ENCODE assay signal across 1 cellular context in the genomic region with DNA sequence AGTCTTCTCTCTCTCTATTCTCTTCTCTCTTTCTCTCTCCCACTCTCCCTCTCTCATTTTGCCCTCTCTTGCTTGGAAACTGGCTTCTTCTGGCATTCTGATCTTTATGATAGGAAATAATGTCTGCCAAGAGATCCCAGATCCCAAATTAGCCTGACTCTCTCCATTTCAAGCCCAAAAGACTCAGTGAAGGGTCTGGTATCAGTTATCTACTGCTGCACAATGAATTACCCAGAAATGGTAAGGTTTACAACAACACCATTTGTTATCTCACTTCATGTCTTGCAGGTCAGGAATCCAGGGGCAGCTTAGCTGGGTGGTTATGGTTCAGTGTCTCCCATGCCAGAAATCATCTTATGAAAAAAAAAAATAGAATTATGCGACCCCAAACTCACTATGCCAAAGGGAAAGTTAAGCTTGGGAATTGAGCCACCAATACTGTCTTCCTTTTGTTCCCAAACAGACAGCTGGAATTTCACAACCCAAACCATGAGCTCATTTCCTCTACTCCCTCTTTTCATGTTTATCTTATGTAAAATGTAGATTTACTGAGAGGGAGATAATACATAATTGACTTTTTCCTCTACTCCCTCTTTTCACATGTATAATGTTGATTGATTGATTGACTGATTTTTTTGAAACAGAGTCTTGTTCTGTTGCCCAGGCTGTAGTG.
TF ChIP-seq lines count a peak whose summit lies in the region.

No MANE protein-coding gene starts in this region.

TF ChIP-seq in HEK293, 187 proteins besides CTCF, POLR2A, EP300 and RAD21 (continued from another document):
- TF ChIP-seq, protein P1, sequence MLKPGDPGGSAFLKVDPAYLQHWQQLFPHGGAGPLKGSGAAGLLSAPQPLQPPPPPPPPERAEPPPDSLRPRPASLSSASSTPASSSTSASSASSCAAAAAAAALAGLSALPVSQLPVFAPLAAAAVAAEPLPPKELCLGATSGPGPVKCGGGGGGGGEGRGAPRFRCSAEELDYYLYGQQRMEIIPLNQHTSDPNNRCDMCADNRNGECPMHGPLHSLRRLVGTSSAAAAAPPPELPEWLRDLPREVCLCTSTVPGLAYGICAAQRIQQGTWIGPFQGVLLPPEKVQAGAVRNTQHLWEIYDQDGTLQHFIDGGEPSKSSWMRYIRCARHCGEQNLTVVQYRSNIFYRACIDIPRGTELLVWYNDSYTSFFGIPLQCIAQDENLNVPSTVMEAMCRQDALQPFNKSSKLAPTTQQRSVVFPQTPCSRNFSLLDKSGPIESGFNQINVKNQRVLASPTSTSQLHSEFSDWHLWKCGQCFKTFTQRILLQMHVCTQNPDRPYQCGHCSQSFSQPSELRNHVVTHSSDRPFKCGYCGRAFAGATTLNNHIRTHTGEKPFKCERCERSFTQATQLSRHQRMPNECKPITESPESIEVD (tag by site-specific recombination; IDR thresholded peaks at IDR 0.05): 0 out of 2 replicates have a peak, but pooled peaks have one; percentile 27
TF ChIP-seq in HEK293: peak in this region for 2.
